In genomic region chr18:57649536-57650495, GRCh38 we compare ENCODE assay signal across 1 cellular context.
TF ChIP-seq lines count a peak whose summit lies in the region.

No MANE protein-coding gene starts in this region.

TF ChIP-seq in H1, 55 proteins besides CTCF, POLR2A, EP300 and RAD21 (continued from another document):
- no peak for TF ChIP-seq CHD7 (IDR thresholded peaks at IDR 0.05; ENCODE audit: insufficient replicate concordance, low read length)
- no peak for TF ChIP-seq NRF1 (IDR thresholded peaks at IDR 0.05; ENCODE audit: low read depth, low read length)
- no peak for TF ChIP-seq HDAC6 (IDR thresholded peaks at IDR 0.05; ENCODE audit: low read depth, low read length)
- no peak for TF ChIP-seq JUND (IDR thresholded peaks at IDR 0.05; ENCODE audit: low read length)
- no peak for TF ChIP-seq CHD1 (IDR thresholded peaks at IDR 0.05; ENCODE audit: low read depth, low read length)
- TF ChIP-seq SRF (IDR thresholded peaks at IDR 0.05; ENCODE audit: low read depth, low read length): no peak
- TF ChIP-seq SP4 (IDR thresholded peaks at IDR 0.05; ENCODE audit: low read length): no peak
- TF ChIP-seq CBX5 (IDR thresholded peaks at IDR 0.05; ENCODE audit: low read depth, low read length): no peak
- TF ChIP-seq GTF2F1 (IDR thresholded peaks at IDR 0.05; ENCODE audit: borderline replicate concordance, low read depth, low read length): no peak
- TF ChIP-seq ZNF274 (IDR thresholded peaks at IDR 0.05; ENCODE audit: borderline replicate concordance, extremely low read depth, low read length): no peak
- TF ChIP-seq TBP (IDR thresholded peaks at IDR 0.05; ENCODE audit: low read depth, low read length): no peak
- no peak for TF ChIP-seq KDM4A (IDR thresholded peaks at IDR 0.05; ENCODE audit: low read depth, low read length, severe bottlenecking)
- no peak for TF ChIP-seq BCL11A (IDR thresholded peaks at IDR 0.05; ENCODE audit: low read depth in 2 of 2, low read length in 2 of 2)
TF ChIP-seq in H1: peak in this region for 0.
